In the genomic region with DNA sequence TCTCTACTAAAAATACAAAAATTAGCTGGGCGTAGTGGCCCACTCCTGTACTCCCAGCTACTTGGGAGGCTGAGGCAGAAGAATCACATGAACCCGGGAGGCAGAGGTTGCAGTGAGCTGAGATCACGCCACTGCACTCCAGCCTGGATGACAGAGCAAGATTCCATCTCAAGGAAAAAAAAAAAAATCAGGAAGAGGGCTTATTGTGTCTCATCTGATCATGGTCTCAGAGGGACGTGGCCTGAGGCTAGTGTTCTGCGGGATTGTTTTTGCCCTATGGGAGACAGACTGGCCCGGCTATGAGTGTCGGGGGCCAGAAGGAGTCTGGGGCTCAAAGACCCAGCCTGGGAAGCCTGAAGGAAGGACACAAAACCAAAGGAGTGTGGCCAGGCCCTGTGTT, we compare ENCODE assay signal across 17 cellular contexts. TPM values are rescaled to one million over a fixed set of nuclear protein-coding genes. Genes with fewer than 3 reads are reported as not detected.
"Had no signal": no experiment of that assay in that cellular context is flagged by ENCODE, and none has a peak within 500 bp of the region (broad histone marks: within the 10 kb centered on the region; RNA-seq: fewer than 3 reads in every experiment).

No MANE protein-coding gene starts in this region.

RNA-seq across cellular contexts. Expression of gene TAS1R2, which starts 32.4 kb away (rescaled TPM):
- total RNA-seq: epithelial cell of proximal tubule, esophagus squamous epithelium, frontal cortex, glomerular endothelial cell, heart left ventricle, left lobe of liver, mucosa of descending colon, natural killer cell, omental fat pad, pulmonary artery endothelial cell, sciatic nerve, skeletal muscle tissue, spleen, thoracic aorta, transverse colon, urinary bladder had no signal
- polyA plus RNA-seq: heart left ventricle, mammary epithelial cell, spleen, urinary bladder had no signal
